In the genomic region with DNA sequence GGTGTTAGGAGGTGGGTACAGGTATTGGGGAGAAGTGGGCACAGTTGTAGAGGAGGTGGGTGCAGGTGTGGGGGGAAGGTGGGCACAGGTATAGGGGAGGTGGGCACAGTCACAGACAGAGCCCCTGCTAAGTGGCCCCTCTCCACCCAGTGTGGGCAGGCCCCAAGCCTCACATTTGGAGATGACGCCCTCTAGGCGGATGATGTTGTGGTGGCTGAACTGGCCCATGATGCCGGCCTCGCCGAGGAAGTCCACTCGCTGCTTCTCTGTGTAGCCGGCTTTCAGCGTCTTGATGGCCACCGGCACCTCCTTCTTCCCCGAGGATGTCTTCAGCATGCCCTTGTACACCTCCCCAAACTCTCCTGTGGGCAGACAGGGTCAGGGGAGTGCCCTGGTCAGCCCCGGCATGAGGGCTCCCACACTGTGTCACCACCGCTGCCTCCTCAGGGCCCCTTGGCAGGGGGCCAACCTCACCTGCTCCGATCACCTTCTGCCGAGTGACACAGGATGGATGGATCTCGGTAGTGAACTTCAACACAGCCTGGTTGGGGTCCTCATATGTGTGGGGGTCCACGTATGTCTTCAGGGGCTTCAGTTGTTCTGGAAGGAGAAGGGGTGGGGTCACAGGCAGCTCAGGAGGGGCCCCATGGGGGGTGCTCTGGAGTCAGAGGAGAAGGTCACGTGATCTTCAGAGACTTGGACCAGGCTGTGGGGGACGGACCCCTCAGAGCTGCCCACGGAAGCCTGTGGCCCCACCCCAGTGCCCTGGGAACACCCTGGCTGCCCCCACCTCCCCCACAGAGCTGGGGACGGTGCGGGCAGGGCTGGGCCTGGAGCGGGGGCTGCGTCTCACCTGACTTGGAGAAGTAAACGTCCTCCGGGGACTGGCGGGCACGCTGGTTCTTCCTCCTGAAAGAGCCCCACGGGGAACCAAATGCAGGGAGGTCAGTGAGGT, we compare ENCODE assay signal across 22 cellular contexts. TPM values are rescaled to one million over a fixed set of nuclear protein-coding genes. Genes with fewer than 3 reads are reported as not detected.
"Had no signal": no experiment of that assay in that cellular context is flagged by ENCODE, and none has a peak within 500 bp of the region (broad histone marks: within the 10 kb centered on the region; RNA-seq: fewer than 3 reads in every experiment).

No MANE protein-coding gene starts in this region.

- ATAC-seq: activated CD4-positive, CD25-positive, alpha-beta regulatory T cell treated with anti-CD3 and anti-CD28 coated beads, Interleukin-2, amount 50 U/mL, for 24 hours; activated CD8-positive, alpha-beta T cell treated with anti-CD3 and anti-CD28 coated beads, Interleukin-2, amount 10 ng/mL, durations not matched to agents 7 days and 5 days; activated T-cell treated with anti-CD3 and anti-CD28 coated beads, Interleukin-2, amount 50 U/mL, for 4 hours; pancreas had no signal

- H3K27me3 ChIP-seq: ascending aorta, colonic mucosa, pancreas, right lobe of liver, uterus had no signal

- H3K9me3 ChIP-seq: ascending aorta, colonic mucosa, pancreas, right lobe of liver, uterus had no signal

- H3K36me3 ChIP-seq: uterus had no signal

- FAIRE-seq: frontal cortex, keratinocyte, pancreas, small intestine had no signal

- H3K4me3 ChIP-seq: ascending aorta, colonic mucosa, pancreas, right lobe of liver, uterus had no signal

- H3K4me1 ChIP-seq: colonic mucosa, pancreas, right lobe of liver, uterus had no signal

- DNase-seq: activated CD4-positive, alpha-beta T cell treated with anti-CD3 and anti-CD28 coated beads, Interleukin-2, amount 10 ng/mL, durations not matched to agents 7 days and 5 days; activated CD8-positive, alpha-beta memory T cell treated with anti-CD3 and anti-CD28 coated beads, Interleukin-2, amount 50 U/mL, for 4 hours; activated CD8-positive, alpha-beta T cell treated with anti-CD3 and anti-CD28 coated beads, Interleukin-2, amount 10 ng/mL, durations not matched to agents 7 days and 5 days; activated effector memory CD4-positive, alpha-beta T cell treated with Interleukin-2 at 50 U/mL for 16 hours; activated naive CD4-positive, alpha-beta T cell treated with anti-CD3 and anti-CD28 coated beads, Interleukin-2, amount 50 U/mL, for 16 hours; activated T-cell treated with anti-CD3 and anti-CD28 coated beads, Interleukin-2, amount 50 U/mL, for 4 hours; colonic mucosa; head of caudate nucleus; right lobe of liver; small intestine; stimulated activated CD4-positive, alpha-beta T cell treated with anti-CD3 and anti-CD28 coated beads, Interleukin-15, amount 100 ng/mL, for 24 hours; stimulated activated CD4-positive, alpha-beta T cell treated with anti-CD3 and anti-CD28 coated beads, Interleukin-2, amount 100 ng/mL, for 48 hours; T-helper 1 cell; T-helper 9 cell; uterus had no signal

- H3K27ac ChIP-seq: ascending aorta, colonic mucosa, pancreas, uterus had no signal

RNA-seq across cellular contexts. Expression of gene EPHA2, which starts 22.6 kb away (rescaled TPM):
- total RNA-seq: activated CD4-positive, alpha-beta T cell treated with anti-CD3 and anti-CD28 coated beads, Interleukin-2, amount 10 ng/mL, durations not matched to agents 7 days and 5 days; activated CD8-positive, alpha-beta T cell treated with anti-CD3 and anti-CD28 coated beads, Interleukin-2, amount 10 ng/mL, durations not matched to agents 7 days and 5 days had no signal

RNA-seq across cellular contexts. Expression of gene FAM131C, which starts 59.8 kb away (rescaled TPM):
- total RNA-seq: left lobe of liver, lung microvascular endothelial cell had no signal
